ENCODE assay signal across 11 cellular contexts in the genomic region with DNA sequence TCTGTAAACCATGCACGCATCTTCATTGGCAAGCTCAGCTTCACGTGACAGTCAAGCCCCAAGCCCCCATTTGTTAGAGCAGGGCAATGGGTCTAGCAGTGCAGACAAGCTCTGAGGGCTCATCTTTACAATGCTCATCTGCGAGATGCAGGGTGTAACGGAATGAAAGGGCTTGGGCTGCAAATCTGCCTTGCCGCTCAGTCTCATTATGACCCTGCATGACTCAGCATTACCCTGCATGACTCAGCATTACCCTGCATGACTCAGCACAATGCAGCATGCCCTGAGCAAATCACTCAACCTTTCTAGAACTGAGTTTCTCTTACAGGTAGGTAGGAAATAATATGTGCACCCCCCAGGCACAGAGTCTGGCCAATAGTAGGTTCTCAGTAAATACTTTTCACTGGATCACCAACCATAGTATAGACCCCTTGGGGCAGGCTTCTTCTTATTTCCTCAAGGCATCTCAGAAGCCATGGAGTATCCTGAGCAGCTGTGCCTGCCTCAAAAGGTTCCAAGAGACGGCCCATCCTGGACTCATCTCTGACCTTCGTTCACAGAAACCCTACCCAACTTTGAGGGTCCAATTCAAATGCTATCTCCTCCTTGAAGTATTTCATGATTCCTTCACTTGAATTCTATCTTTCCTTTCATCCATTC.
A peak's percentile ranks its signal among the peaks of the same experiment; 100 is the strongest.
DNase-seq lines count a peak whose midpoint lies in the region; ATAC-seq and TF ChIP-seq lines count a peak whose summit lies in the region.
"Had no signal": no experiment of that assay in that cellular context is flagged by ENCODE, and none has a peak within 500 bp of the region (broad histone marks: within the 10 kb centered on the region; RNA-seq: fewer than 3 reads in every experiment).

No MANE protein-coding gene starts in this region.

- no peak overlapping the region for H3K27ac ChIP-seq in gastroesophageal sphincter
- H3K27ac ChIP-seq: 22Rv1 had no signal

- H3K4me3 ChIP-seq in kidney epithelial cell (ENCODE audit: low read depth, low read length) (no peak overlapping the region), gastroesophageal sphincter (no peak overlapping the region)

- TF ChIP-seq RAD21 in Ishikawa (IDR thresholded peaks at IDR 0.05; ENCODE audit: low read depth): no peak

- H3K9me3 ChIP-seq in gastroesophageal sphincter: no peaks in the 10 kb centered on the region

- TF ChIP-seq CTCF in kidney epithelial cell (IDR thresholded peaks at IDR 0.05; ENCODE audit: insufficient read depth, low read length, poor library complexity, severe bottlenecking) (no peak), gastroesophageal sphincter (IDR thresholded peaks at IDR 0.05) (no peak)

- ATAC-seq in gastroesophageal sphincter (no peak), GM21576 (IDR thresholded peaks at IDR 0.05; ENCODE audit: unreplicated experiment) (no peak)
- ATAC-seq: stimulated activated effector memory CD8-positive, alpha-beta T cell treated with anti-CD3 and anti-CD28 coated beads, Interleukin-12 subunit alpha, Interleukin-12 subunit beta, amount 100 ng/mL, for 72 hours had no signal

- no peak for TF ChIP-seq POLR2A in gastroesophageal sphincter (IDR thresholded peaks at IDR 0.05)

- H3K27me3 ChIP-seq in kidney epithelial cell (ENCODE audit: control insufficient read depth, insufficient read depth, low read length) (no peaks in the 10 kb centered on the region), gastroesophageal sphincter (no peaks in the 10 kb centered on the region)

- DNase-seq in DMS53 (lab: John Stamatoyannopoulos, UW): peak; percentile 32
- no peak for DNase-seq in DMS53 treated with DMSO at 0.1 percent for 48 hours (lab: John Stamatoyannopoulos, UW; ENCODE audit: unreplicated experiment)
- DNase-seq in amniotic stem cell (lab: John Stamatoyannopoulos, UW): peak; percentile 16
- peak; percentile 49 for DNase-seq in kidney epithelial cell (ENCODE audit: low read depth)
- DNase-seq in cerebellar nuclear complex (lab: John Stamatoyannopoulos, UW): no peak
- DNase-seq: small intestine had no signal

- whole genome bisulfite sequencing in gastroesophageal sphincter (ENCODE audit: low coverage in 1 of 2), 2 donors: 90 to 94% methylated on average over 6 of the region's 7 CpGs

- no peak for TF ChIP-seq EP300 in Ishikawa (IDR thresholded peaks at IDR 0.05; ENCODE audit: borderline replicate concordance)
- TF ChIP-seq EP300 in gastroesophageal sphincter (IDR thresholded peaks at IDR 0.05): no peak

- no peaks in the 10 kb centered on the region for H3K4me1 ChIP-seq in gastroesophageal sphincter

- H3K36me3 ChIP-seq in kidney epithelial cell (ENCODE audit: control insufficient read depth, insufficient read depth, low read length) (no peaks in the 10 kb centered on the region), gastroesophageal sphincter (no peaks in the 10 kb centered on the region)

TF ChIP-seq in Ishikawa, 13 proteins besides CTCF, POLR2A, EP300 and RAD21:
- TF ChIP-seq, protein P1, sequence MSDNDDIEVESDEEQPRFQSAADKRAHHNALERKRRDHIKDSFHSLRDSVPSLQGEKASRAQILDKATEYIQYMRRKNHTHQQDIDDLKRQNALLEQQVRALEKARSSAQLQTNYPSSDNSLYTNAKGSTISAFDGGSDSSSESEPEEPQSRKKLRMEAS (IDR thresholded peaks at IDR 0.05): 0 out of 2 replicates have a peak, but pooled peaks have one; percentile 22
- no peak for TF ChIP-seq YY1 (IDR thresholded peaks at IDR 0.05; ENCODE audit: low read depth)
- no peak for TF ChIP-seq FOXM1 (IDR thresholded peaks at IDR 0.05; ENCODE audit: borderline replicate concordance, low read depth)
TF ChIP-seq in Ishikawa: peak in this region for 1.

Comparison
In these comparisons a context has a peak if more than half of its experiments do, and no peak if none do; other contexts are left out.
1. DNase-seq: peak in DMS53 (single experiment), amniotic stem cell (single experiment) and kidney epithelial cell (single experiment); none in DMS53 treated with DMSO at 0.1 percent for 48 hours (single experiment) and cerebellar nuclear complex (0 of 2).